ENCODE assay signal across 8 cellular contexts in genomic region chr20:50931306-50932015, GRCh38. TPM values are rescaled to one million over a fixed set of nuclear protein-coding genes. Genes with fewer than 3 reads are reported as not detected.
DNase-seq lines count a peak whose midpoint lies in the region; ATAC-seq and TF ChIP-seq lines count a peak whose summit lies in the region.

TSS of gene ADNP (minus strand) at chr20:50931437. CDS start at chr20:50903996, 27,441 bp downstream.

- peak; percentile 90 for DNase-seq in H7
- peak; percentile 94 for DNase-seq in M059J (ENCODE audit: low read depth)
- DNase-seq in activated T-helper 9 cell treated with anti-CD3 and anti-CD28 coated beads, Interleukin-2, amount 50 U/mL, for 16 hours (ENCODE audit: low read depth) = peak; percentile 78
- DNase-seq in fibroblast of pulmonary artery (ENCODE audit: low read depth) = peak; percentile 94
- DNase-seq in natural killer cell treated with Interleukin-12 subunit alpha and Interleukin-12 subunit beta and Interleukin-15 and Interleukin-18, amount 100 ng/mL, for 72 hours (ENCODE audit: low spot score) = peak; percentile 89
- DNase-seq in stimulated activated naive CD4-positive, alpha-beta T cell treated with Interleukin-2 at 50 U/mL for 16 hours (lab: John Stamatoyannopoulos, UW) = peak; percentile 87

- no peaks in the 10 kb centered on the region for H3K27me3 Mint-ChIP-seq in natural killer cell treated with Interleukin-12 subunit alpha and Interleukin-12 subunit beta and Interleukin-15 and Interleukin-18, amount 100 ng/mL, for 72 hours

- H3K36me3 ChIP-seq in ES-I3 (ENCODE audit: insufficient read depth, low read length) (peaks cover 15% of the 10 kb centered on the region), H7 (replicated peaks; ENCODE audit: control insufficient read depth, insufficient read depth, low read length) (peaks cover 25% of the 10 kb centered on the region)

- H3K4me1 Mint-ChIP-seq in natural killer cell treated with Interleukin-12 subunit alpha and Interleukin-12 subunit beta and Interleukin-15 and Interleukin-18, amount 100 ng/mL, for 72 hours (ENCODE audit: low read depth in 2 of 2) = peaks cover 20 to 39% of the 10 kb centered on the region in 2 donors

- H3K9me3 Mint-ChIP-seq in natural killer cell treated with Interleukin-12 subunit alpha and Interleukin-12 subunit beta and Interleukin-15 and Interleukin-18, amount 100 ng/mL, for 72 hours = no peaks in the 10 kb centered on the region

- H3K27ac Mint-ChIP-seq in natural killer cell treated with Interleukin-12 subunit alpha and Interleukin-12 subunit beta and Interleukin-15 and Interleukin-18, amount 100 ng/mL, for 72 hours = peak within 1 kb of the TSS; percentile 92 to 95

- H3K4me3 Mint-ChIP-seq in natural killer cell treated with Interleukin-12 subunit alpha and Interleukin-12 subunit beta and Interleukin-15 and Interleukin-18, amount 100 ng/mL, for 72 hours = peak within 1 kb of the TSS; percentile 95

- H3K4me3 ChIP-seq in H7 (ENCODE audit: insufficient read depth, low read depth, low read length) (peak within 1 kb of the TSS; percentile 97), fibroblast of pulmonary artery (replicated peaks; ENCODE audit: low read depth, low read length) (peak within 1 kb of the TSS; percentile 84)

- H3K9me3 ChIP-seq in ES-I3 (ENCODE audit: control insufficient read depth, insufficient read depth, low read length) = no peaks in the 10 kb centered on the region

- H3K4me1 ChIP-seq in ES-I3 (ENCODE audit: insufficient read depth, low read length) = peaks cover 12% of the 10 kb centered on the region

- peaks cover 26% of the 10 kb centered on the region for H3K36me3 Mint-ChIP-seq in natural killer cell treated with Interleukin-12 subunit alpha and Interleukin-12 subunit beta and Interleukin-15 and Interleukin-18, amount 100 ng/mL, for 72 hours

- H3K9ac ChIP-seq in ES-I3 (ENCODE audit: low read depth, low read length) = peak within 1 kb of the TSS; percentile 91

- TF ChIP-seq POLR2A in Raji (IDR thresholded peaks at IDR 0.05; ENCODE audit: insufficient read depth, low read depth, low read length) = peak; percentile 48

- no peaks in the 10 kb centered on the region for H3K27me3 ChIP-seq in H7 (ENCODE audit: control insufficient read depth, insufficient read depth, low read length)

- ATAC-seq in natural killer cell treated with Interleukin-12 subunit alpha and Interleukin-12 subunit beta and Interleukin-15 and Interleukin-18, amount 100 ng/mL, for 72 hours = peak; percentile 86 to 88

- TF ChIP-seq CTCF in fibroblast of pulmonary artery (IDR thresholded peaks at IDR 0.05; ENCODE audit: low read length, missing control alignments) = peak; percentile 46

RNA-seq across cellular contexts. Expression of gene ADNP, which starts in this region (rescaled TPM):
- total RNA-seq in H7 (2014; rRNA removed; shearing (Covaris generic)) = 23.5 and 40.5 TPM in 2 replicates
- total RNA-seq in M059J (2014; rRNA removed; shearing (Covaris generic)) = 21.1 and 47.8 TPM in 2 replicates
- total RNA-seq in natural killer cell treated with Interleukin-12 subunit alpha and Interleukin-12 subunit beta and Interleukin-15 and Interleukin-18, amount 100 ng/mL, for 72 hours = 10 to 100 TPM; 55.0 to 81.8 TPM

Comparison
In these comparisons a context has a peak if more than half of its experiments do, and no peak if none do; other contexts are left out.
1. Peak in every context shown above with its lines: DNase-seq, ATAC-seq and H3K4me3 ChIP-seq.